In genomic region chr1:52365746-52366516, GRCh38 we compare ENCODE assay signal across 8 cellular contexts. TPM values are rescaled to one million over a fixed set of nuclear protein-coding genes. Genes with fewer than 3 reads are reported as not detected.
DNase-seq lines count a peak whose midpoint lies in the region; ATAC-seq, FAIRE-seq and TF ChIP-seq lines count a peak whose summit lies in the region.

TSS of gene CC2D1B (minus strand) at chr1:52366205. CDS start at chr1:52364620, 1,585 bp downstream.

- H3K9me3 ChIP-seq in DND-41 (ENCODE audit: insufficient read depth, low read length, severe bottlenecking) = no peaks in the 10 kb centered on the region
- H3K9me3 ChIP-seq in KOPT-K1 (ENCODE audit: insufficient read depth, low read length, poor library complexity, severe bottlenecking) = no peaks in the 10 kb centered on the region
- no peaks in the 10 kb centered on the region for H3K9me3 ChIP-seq in esophagus muscularis mucosa

- H3K9me3 Mint-ChIP-seq in activated T-cell treated with anti-CD3 and anti-CD28 coated beads, Interleukin-2, amount 50 U/mL, for 72 hours = peaks cover 0 to 3% of the 10 kb centered on the region in 2 donors

- peak within 1 kb of the TSS; percentile 90 for H3K9ac ChIP-seq in DND-41 (ENCODE audit: low read depth, low read length)

- no peaks in the 10 kb centered on the region for H3K27me3 Mint-ChIP-seq in activated T-cell treated with anti-CD3 and anti-CD28 coated beads, Interleukin-2, amount 50 U/mL, for 72 hours (ENCODE audit: low read depth)

- WGBS in esophagus muscularis mucosa = 0% methylated on average over 11 of the region's 92 CpGs

- TF ChIP-seq EP300 in esophagus muscularis mucosa (IDR thresholded peaks at IDR 0.05) = no peak

- intact Hi-C loops in esophagus muscularis mucosa (cut with DNase I) = loop anchor here (2.0 kb wide), 1 partner anchor 39 kb away; the partner anchor contains the start of genes ORC1 and PRPF38A

- peak within 1 kb of the TSS; percentile 95 for H3K4me2 ChIP-seq in DND-41 (ENCODE audit: insufficient read depth, low read length)

- DNase-seq in DND-41 (peak; percentile 99), RCC 7860 (ENCODE audit: low spot score) (peak; percentile 96), esophagus muscularis mucosa (ENCODE audit: extremely low spot score) (peak; percentile 99), myocyte (ENCODE audit: low read depth) (peak; percentile 96)
- DNase-seq in activated T-cell treated with anti-CD3 and anti-CD28 coated beads, Interleukin-2, amount 50 U/mL, for 72 hours = peak; percentile 100
- peak; percentile 99 for DNase-seq in stimulated activated CD8-positive, alpha-beta memory T cell treated with anti-CD3 and anti-CD28 coated beads, Interleukin-7, amount 100 ng/mL, for 48 hours (ENCODE audit: extremely low read depth in 1 of 2, low read depth in 1 of 2)

- peaks cover 39% of the 10 kb centered on the region for H3K79me2 ChIP-seq in DND-41 (ENCODE audit: insufficient read depth, low read length)

- H4K20me1 ChIP-seq in DND-41 (ENCODE audit: insufficient read depth, low read length) = peaks cover 13% of the 10 kb centered on the region

- H3K4me3 Mint-ChIP-seq in activated T-cell treated with anti-CD3 and anti-CD28 coated beads, Interleukin-2, amount 50 U/mL, for 72 hours = peak within 1 kb of the TSS; percentile 92 to 96

- TF ChIP-seq CTCF in DND-41 (IDR thresholded peaks at IDR 0.05; ENCODE audit: borderline replicate concordance, extremely low read depth, low read length, poor library complexity, severe bottlenecking) = peak; percentile 18
- peak; percentile 16 to 28 (median 27) for TF ChIP-seq CTCF in esophagus muscularis mucosa (IDR thresholded peaks at IDR 0.05)

- H3K4me3 ChIP-seq in DND-41 (ENCODE audit: low read depth in 1 of 2, low read length in 2 of 2) (peak within 1 kb of the TSS; percentile 81 to 90), esophagus muscularis mucosa (peak within 1 kb of the TSS; percentile 71 to 96 (median 85))

- H3K4me1 Mint-ChIP-seq in activated T-cell treated with anti-CD3 and anti-CD28 coated beads, Interleukin-2, amount 50 U/mL, for 72 hours (ENCODE audit: low read depth) = peaks cover 60% of the 10 kb centered on the region

- peak within 1 kb of the TSS; percentile 83 for H3K27ac ChIP-seq in DND-41 (ENCODE audit: low read length)
- peak within 1 kb of the TSS; percentile 84 for H3K27ac ChIP-seq in KOPT-K1 (ENCODE audit: low read depth, low read length, poor library complexity, severe bottlenecking)
- peak within 1 kb of the TSS; percentile 87 to 95 (median 93) for H3K27ac ChIP-seq in esophagus muscularis mucosa (replicated peaks in 1 of 4)

- peaks cover 59% of the 10 kb centered on the region for H3K4me1 ChIP-seq in DND-41 (ENCODE audit: insufficient read depth, low read length)
- H3K4me1 ChIP-seq in esophagus muscularis mucosa = peaks cover 11 to 38% (median 26%) of the 10 kb centered on the region in 4 donors

- peak; percentile 76 for FAIRE-seq in RCC 7860 (lab: Jason Lieb, UNC)

- H2AFZ ChIP-seq in DND-41 (ENCODE audit: low read depth, low read length) = peak within 1 kb of the TSS; percentile 92

- H3K36me3 Mint-ChIP-seq in activated T-cell treated with anti-CD3 and anti-CD28 coated beads, Interleukin-2, amount 50 U/mL, for 72 hours (ENCODE audit: insufficient read depth in 2 of 2) = peaks cover 2 to 8% of the 10 kb centered on the region in 2 donors

- ATAC-seq in DND-41 (ENCODE audit: insufficient read depth, low read depth) = peak; percentile 89
- ATAC-seq in GM21786 (IDR thresholded peaks at IDR 0.05; ENCODE audit: unreplicated experiment) = peak; percentile 92
- peak; percentile 94 to 95 for ATAC-seq in activated T-cell treated with anti-CD3 and anti-CD28 coated beads, Interleukin-2, amount 50 U/mL, for 72 hours (replicated peaks in 1 of 2)

- TF ChIP-seq POLR2A in esophagus muscularis mucosa (IDR thresholded peaks at IDR 0.05; ENCODE audit: low read depth) = peak; percentile 93

- H3K27me3 ChIP-seq in DND-41 (ENCODE audit: insufficient read depth, low read length, poor library complexity) (no peaks in the 10 kb centered on the region), esophagus muscularis mucosa (no peaks in the 10 kb centered on the region)

- H3K36me3 ChIP-seq in DND-41 (ENCODE audit: insufficient read depth, low read length) (peaks cover 36% of the 10 kb centered on the region), KOPT-K1 (ENCODE audit: insufficient read depth, low read length) (peaks cover 43% of the 10 kb centered on the region), esophagus muscularis mucosa (peaks cover 12 to 32% (median 24%) of the 10 kb centered on the region in 4 donors)

- H3K27ac Mint-ChIP-seq in activated T-cell treated with anti-CD3 and anti-CD28 coated beads, Interleukin-2, amount 50 U/mL, for 72 hours = peak within 1 kb of the TSS; percentile 94

RNA-seq across cellular contexts. Expression of gene CC2D1B, which starts in this region (rescaled TPM):
- total RNA-seq in activated T-cell treated with anti-CD3 and anti-CD28 coated beads, Interleukin-2, amount 50 U/mL, for 72 hours = 10 to 100 TPM; 32.7 to 33.1 TPM
- total RNA-seq in esophagus muscularis mucosa = 10 to 100 TPM; 19.5 to 30.3 (median 25.1) TPM
- 29.9 and 37.4 TPM in 2 replicates for total RNA-seq in myocyte
- polyA plus RNA-seq in myocyte (2012) = 30.3 TPM

Comparison
In these comparisons a context has a peak if more than half of its experiments do, and no peak if none do; other contexts are left out.
1. Peak in every context shown above with its lines: DNase-seq, ATAC-seq, H3K4me3 ChIP-seq and H3K27ac ChIP-seq.